ENCODE assay signal across 10 cellular contexts in genomic region chr6:36127462-36128016, GRCh38. TPM values are rescaled to one million over a fixed set of nuclear protein-coding genes. Genes with fewer than 3 reads are reported as not detected.
DNase-seq lines count a peak whose midpoint lies in the region; ATAC-seq and TF ChIP-seq lines count a peak whose summit lies in the region.
"Had no signal": no experiment of that assay in that cellular context is flagged by ENCODE, and none has a peak within 500 bp of the region (broad histone marks: within the 10 kb centered on the region; RNA-seq: fewer than 3 reads in every experiment).

No MANE protein-coding gene starts in this region.

- no peak overlapping the region for H3K4me3 ChIP-seq in RWPE2 (ENCODE audit: severe bottlenecking)
- no peak overlapping the region for H3K4me3 ChIP-seq in fibroblast of the aortic adventitia (ENCODE audit: low read depth, low read length)

- peaks cover 11% of the 10 kb centered on the region for H3K36me3 ChIP-seq in RWPE2 (ENCODE audit: low read depth)

- DNase-seq in Daoy (ENCODE audit: low read depth) = peak; percentile 73
- DNase-seq in RWPE2 (ENCODE audit: low spot score) = no peak
- DNase-seq in fibroblast of the aortic adventitia (ENCODE audit: low read depth) = peak; percentile 82
- DNase-seq in omental fat pad (ENCODE audit: low spot score) = peak; percentile 44
- DNase-seq in HuH-7 (ENCODE audit: low spot score) = no peak
- no peak for DNase-seq in COLO668 (lab: John Stamatoyannopoulos, UW; ENCODE audit: unreplicated experiment)
- no peak for DNase-seq in activated CD4-positive, CD25-positive, alpha-beta regulatory T cell (lab: John Stamatoyannopoulos, UW)
- no peak for DNase-seq in stimulated activated naive CD8-positive, alpha-beta T cell treated with anti-CD3 and anti-CD28 coated beads, Interleukin-15, Interleukin-2, amounts not matched to agents 100 U/mL and 50 U/mL, for 24 hours
- DNase-seq: NCI-H1092 treated with DMSO at 0.1 percent for 48 hours; stimulated activated CD4-positive, alpha-beta T cell treated with anti-CD3 and anti-CD28 coated beads, Interleukin-12 subunit alpha, Interleukin-12 subunit beta, amount 100 ng/mL, for 4 hours had no signal

- TF ChIP-seq CTCF in RWPE2 (IDR thresholded peaks at IDR 0.05; ENCODE audit: poor library complexity, severe bottlenecking) (no peak), fibroblast of the aortic adventitia (IDR thresholded peaks at IDR 0.05; ENCODE audit: insufficient read depth, low read length) (no peak), omental fat pad (IDR thresholded peaks at IDR 0.05) (no peak)

- peak overlapping the region; percentile 93 for H3K27ac ChIP-seq in RWPE2 (ENCODE audit: poor library complexity, severe bottlenecking)

- ATAC-seq in RWPE2 (ENCODE audit: low read depth) (peak; percentile 64), omental fat pad (ENCODE audit: low FRiP score) (peak; percentile 55)
- ATAC-seq in stimulated activated naive CD8-positive, alpha-beta T cell treated with anti-CD3 and anti-CD28 coated beads, Interleukin-15, Interleukin-2, amounts not matched to agents 100 U/mL and 50 U/mL, for 24 hours = no peak

- H3K4me1 ChIP-seq in RWPE2 (ENCODE audit: insufficient read depth, poor library complexity, severe bottlenecking) = peaks cover 38% of the 10 kb centered on the region

- H3K27me3 ChIP-seq in RWPE2 (ENCODE audit: insufficient read depth, poor library complexity, severe bottlenecking) = no peaks in the 10 kb centered on the region

- H3K9me3 ChIP-seq in RWPE2 (ENCODE audit: severe bottlenecking) = no peaks in the 10 kb centered on the region

RNA-seq across cellular contexts. Expression of gene MAPK13, which starts 2.8 kb away (rescaled TPM):
- total RNA-seq in Daoy (2014; rRNA removed; shearing (Covaris generic)) = 0.18 and 0.46 TPM in 2 replicates
- total RNA-seq in fibroblast of the aortic adventitia (ENCODE audit: low replicate concordance) = 2.3 and 15.6 TPM in 2 replicates
- 10 to 100 TPM; 10.9 to 27.5 (median 17.7) TPM for total RNA-seq in omental fat pad

Comparison
In these comparisons a context has a peak if more than half of its experiments do, and no peak if none do; other contexts are left out.
1. DNase-seq: peak in Daoy (single experiment), fibroblast of the aortic adventitia (single experiment) and omental fat pad (single experiment); none in RWPE2 (single experiment), HuH-7 (single experiment), COLO668 (single experiment), activated CD4-positive, CD25-positive, alpha-beta regulatory T cell (0 of 4) and stimulated activated naive CD8-positive, alpha-beta T cell treated with anti-CD3 and anti-CD28 coated beads, Interleukin-15, Interleukin-2, amounts not matched to agents 100 U/mL and 50 U/mL, for 24 hours (single experiment).